ENCODE assay signal across 15 cellular contexts in genomic region chr7:77532247-77532646, GRCh38.
"Had no signal": no experiment of that assay in that cellular context is flagged by ENCODE, and none has a peak within 500 bp of the region (broad histone marks: within the 10 kb centered on the region; RNA-seq: fewer than 3 reads in every experiment).

No MANE protein-coding gene starts in this region.

- H3K27me3 Mint-ChIP-seq: dendritic cell treated with granulocyte-macrophage colony-stimulating factor and Interleukin-4, amounts not matched to agents 40 ng/mL and 50 ng/mL, for 4 days; T-cell had no signal

- ATAC-seq: activated CD8-positive, alpha-beta memory T cell treated with anti-CD3 and anti-CD28 coated beads, Interleukin-2, amount 10 ng/mL, durations not matched to agents 7 days and 5 days; lower lobe of right lung; T-cell had no signal

- H3K9me3 Mint-ChIP-seq: activated naive CD8-positive, alpha-beta T cell treated with anti-CD3 and anti-CD28 coated beads, Interleukin-2, amount 10 ng/mL, durations not matched to agents 7 days and 5 days; dendritic cell treated with granulocyte-macrophage colony-stimulating factor and Interleukin-4, amounts not matched to agents 40 ng/mL and 50 ng/mL, for 4 days; mesothelial cell of epicardium; T-cell had no signal

- H3K36me3 Mint-ChIP-seq: activated CD8-positive, alpha-beta memory T cell treated with anti-CD3 and anti-CD28 coated beads, Interleukin-2, amount 10 ng/mL, durations not matched to agents 7 days and 5 days; activated naive CD8-positive, alpha-beta T cell treated with anti-CD3 and anti-CD28 coated beads, Interleukin-2, amount 10 ng/mL, durations not matched to agents 7 days and 5 days; mesothelial cell of epicardium; T-cell had no signal

- H3K4me3 Mint-ChIP-seq: activated CD4-positive, alpha-beta T cell treated with anti-CD3 and anti-CD28 coated beads, Interleukin-2, amount 10 ng/mL, durations not matched to agents 24 days and 14 days; activated CD8-positive, alpha-beta memory T cell treated with anti-CD3 and anti-CD28 coated beads, Interleukin-2, amount 10 ng/mL, durations not matched to agents 7 days and 5 days; activated naive CD8-positive, alpha-beta T cell treated with anti-CD3 and anti-CD28 coated beads, Interleukin-2, amount 10 ng/mL, durations not matched to agents 7 days and 5 days; dendritic cell treated with granulocyte-macrophage colony-stimulating factor and Interleukin-4, amounts not matched to agents 40 ng/mL and 50 ng/mL, for 4 days; mesothelial cell of epicardium; T-cell had no signal

- DNase-seq: activated CD4-positive, alpha-beta T cell treated with anti-CD3 and anti-CD28 coated beads, Interleukin-2, amount 10 ng/mL, durations not matched to agents 24 days and 14 days; activated CD8-positive, alpha-beta memory T cell treated with anti-CD3 and anti-CD28 coated beads, Interleukin-2, amount 10 ng/mL, durations not matched to agents 7 days and 5 days; activated gamma-delta T cell; activated naive CD8-positive, alpha-beta T cell treated with anti-CD3 and anti-CD28 coated beads, Interleukin-2, amount 10 ng/mL, durations not matched to agents 7 days and 5 days; activated T-cell treated with anti-CD3 and anti-CD28 coated beads, Interleukin-2, amount 50 U/mL, for 48 hours; anterior cingulate cortex; cerebellar nuclear complex; lower lobe of right lung; stimulated activated CD4-positive, alpha-beta T cell treated with anti-CD3 and anti-CD28 coated beads, Interleukin-15, amount 100 ng/mL, for 24 hours; stimulated activated CD4-positive, alpha-beta T cell treated with anti-CD3 and anti-CD28 coated beads, Interleukin-4, amount 100 ng/mL, for 4 hours; T-cell; tibial artery; WERI-Rb-1 had no signal

- H3K27ac Mint-ChIP-seq: activated CD4-positive, alpha-beta T cell treated with anti-CD3 and anti-CD28 coated beads, Interleukin-2, amount 10 ng/mL, durations not matched to agents 24 days and 14 days; activated CD8-positive, alpha-beta memory T cell treated with anti-CD3 and anti-CD28 coated beads, Interleukin-2, amount 10 ng/mL, durations not matched to agents 7 days and 5 days; activated naive CD8-positive, alpha-beta T cell treated with anti-CD3 and anti-CD28 coated beads, Interleukin-2, amount 10 ng/mL, durations not matched to agents 7 days and 5 days; mesothelial cell of epicardium; T-cell had no signal
